1 cellular context compared by ENCODE assay signal in genomic region chr10:69573056-69573806, GRCh38.
TF ChIP-seq lines count a peak whose summit lies in the region.

TSS of gene NEUROG3 (minus strand) at chr10:69573422. CDS start at chr10:69573043, 379 bp downstream.

TF ChIP-seq in H1, 55 proteins besides CTCF, POLR2A, EP300 and RAD21 (continued from another document):
- TF ChIP-seq YY1 (IDR thresholded peaks at IDR 0.05; ENCODE audit: low read depth, low read length) (0 out of 2 replicates have a peak, but pooled peaks have one; percentile 26), BACH1 (IDR thresholded peaks at IDR 0.05; ENCODE audit: low read length) (0 out of 2 replicates have a peak, but pooled peaks have one; percentile 8), SUZ12 (IDR thresholded peaks at IDR 0.05; ENCODE audit: low read length) (peak; percentile 45; the same call in 1 of the 2 replicates), TEAD4 (IDR thresholded peaks at IDR 0.05; ENCODE audit: low read depth, low read length) (peak; percentile 8; the same call in 1 of the 2 replicates), TAF1 (IDR thresholded peaks at IDR 0.05; ENCODE audit: low read depth, low read length) (no peak), GTF2F1 (IDR thresholded peaks at IDR 0.05; ENCODE audit: borderline replicate concordance, low read depth, low read length) (no peak), MAFK (IDR thresholded peaks at IDR 0.05; ENCODE audit: low read depth, low read length) (peak; percentile 72; the same call in 1 of the 2 replicates), CBX8 (IDR thresholded peaks at IDR 0.05; ENCODE audit: borderline replicate concordance, low read depth, low read length) (no peak), ASH2L (IDR thresholded peaks at IDR 0.05; ENCODE audit: low read length) (no peak), MAX (IDR thresholded peaks at IDR 0.05) (peak; percentile 73; the same call in 1 of the 2 replicates), CBX5 (IDR thresholded peaks at IDR 0.05; ENCODE audit: low read depth, low read length) (no peak), SIX5 (IDR thresholded peaks at IDR 0.05; ENCODE audit: low read depth, low read length) (no peak), SIRT6 (IDR thresholded peaks at IDR 0.05; ENCODE audit: low read length) (no peak), HDAC6 (IDR thresholded peaks at IDR 0.05; ENCODE audit: low read depth, low read length) (no peak), TCF12 (IDR thresholded peaks at IDR 0.05; ENCODE audit: low read depth, low read length) (peak; percentile 68; the same call in 1 of the 2 replicates), CHD1 (IDR thresholded peaks at IDR 0.05; ENCODE audit: low read depth, low read length) (no peak), RXRA (IDR thresholded peaks at IDR 0.05; ENCODE audit: insufficient read depth, low read depth, low read length) (no peak), GABPA (IDR thresholded peaks at IDR 0.05; ENCODE audit: borderline replicate concordance, insufficient read depth, low read length) (0 out of 2 replicates have a peak, but pooled peaks have one; percentile 38), EZH2 (IDR thresholded peaks at IDR 0.05; ENCODE audit: low read depth, low read length, severe bottlenecking) (peak; percentile 59), RNF2 (IDR thresholded peaks at IDR 0.05; ENCODE audit: borderline replicate concordance, low read depth, low read length, missing control alignments, poor library complexity, severe bottlenecking) (peak; percentile 40), NRF1 (IDR thresholded peaks at IDR 0.05; ENCODE audit: low read depth, low read length) (no peak), SP1 (IDR thresholded peaks at IDR 0.05; ENCODE audit: low read depth, low read length) (0 out of 2 replicates have a peak, but pooled peaks have one; percentile 28), TAF7 (optimal IDR thresholded peaks at IDR 0.05; ENCODE audit: borderline replicate concordance, low read depth, low read length) (no peak), CREB1 (IDR thresholded peaks at IDR 0.05) (no peak), EGR1 (IDR thresholded peaks at IDR 0.05; ENCODE audit: borderline replicate concordance, low read depth, low read length) (peak; percentile 60; the same call in 1 of the 2 replicates), USF2 (IDR thresholded peaks at IDR 0.05; ENCODE audit: low read length) (no peak), FOSL1 (IDR thresholded peaks at IDR 0.05; ENCODE audit: insufficient read depth, low read depth, low read length) (no peak), NANOG (IDR thresholded peaks at IDR 0.05; ENCODE audit: insufficient read depth, low read depth, low read length, poor library complexity, severe bottlenecking) (peak; percentile 81), CEBPB (IDR thresholded peaks at IDR 0.05; ENCODE audit: low read depth, low read length) (no peak), POLR2AphosphoS5 (IDR thresholded peaks at IDR 0.05; ENCODE audit: low read depth, low read length) (no peak), CTBP2 (IDR thresholded peaks at IDR 0.05; ENCODE audit: borderline replicate concordance, insufficient read depth, insufficient read length, low read length) (peak; percentile 88), KDM4A (IDR thresholded peaks at IDR 0.05; ENCODE audit: low read depth, low read length, severe bottlenecking) (peak; percentile 20), HDAC2 (IDR thresholded peaks at IDR 0.05; ENCODE audit: borderline replicate concordance in 1 of 2, low read depth in 2 of 2, low read length in 2 of 2) (0 out of 4 replicates have a peak, but pooled peaks of 1 of the 2 experiments have one; percentile 48)
- TF ChIP-seq, protein P1, sequence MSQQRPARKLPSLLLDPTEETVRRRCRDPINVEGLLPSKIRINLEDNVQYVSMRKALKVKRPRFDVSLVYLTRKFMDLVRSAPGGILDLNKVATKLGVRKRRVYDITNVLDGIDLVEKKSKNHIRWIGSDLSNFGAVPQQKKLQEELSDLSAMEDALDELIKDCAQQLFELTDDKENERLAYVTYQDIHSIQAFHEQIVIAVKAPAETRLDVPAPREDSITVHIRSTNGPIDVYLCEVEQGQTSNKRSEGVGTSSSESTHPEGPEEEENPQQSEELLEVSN (IDR thresholded peaks at IDR 0.05): peak; percentile 71
